Comparison of ENCODE assay signal across 12 cellular contexts in genomic region chr9:95778957-95779356, GRCh38.
DNase-seq lines count a peak whose midpoint lies in the region; ATAC-seq and TF ChIP-seq lines count a peak whose summit lies in the region.
"Had no signal": no experiment of that assay in that cellular context is flagged by ENCODE, and none has a peak within 500 bp of the region (broad histone marks: within the 10 kb centered on the region; RNA-seq: fewer than 3 reads in every experiment).

No MANE protein-coding gene starts in this region.

- H3K4me1 ChIP-seq in right cardiac atrium (ENCODE audit: control insufficient read depth, insufficient read depth, low read length) (no peaks in the 10 kb centered on the region), upper lobe of right lung (no peaks in the 10 kb centered on the region)

- H3K27ac Mint-ChIP-seq in activated CD4-positive, alpha-beta T cell treated with anti-CD3 and anti-CD28 coated beads for 36 hours: no peak overlapping the region
- H3K27ac Mint-ChIP-seq: activated CD4-positive, alpha-beta memory T cell treated with anti-CD3 and anti-CD28 coated beads for 36 hours; activated naive CD4-positive, alpha-beta T cell treated with anti-CD3 and anti-CD28 coated beads, Interleukin-2, amount 10 ng/mL, durations not matched to agents 7 days and 5 days had no signal

- no peaks in the 10 kb centered on the region for H3K4me1 Mint-ChIP-seq in activated CD4-positive, alpha-beta T cell treated with anti-CD3 and anti-CD28 coated beads for 36 hours
- H3K4me1 Mint-ChIP-seq: activated naive CD4-positive, alpha-beta T cell treated with anti-CD3 and anti-CD28 coated beads, Interleukin-2, amount 10 ng/mL, durations not matched to agents 7 days and 5 days had no signal

- no peak overlapping the region for H3K4me3 Mint-ChIP-seq in activated CD4-positive, alpha-beta T cell treated with anti-CD3 and anti-CD28 coated beads for 36 hours
- H3K4me3 Mint-ChIP-seq: activated CD4-positive, alpha-beta memory T cell treated with anti-CD3 and anti-CD28 coated beads for 36 hours; activated naive CD4-positive, alpha-beta T cell treated with anti-CD3 and anti-CD28 coated beads, Interleukin-2, amount 10 ng/mL, durations not matched to agents 7 days and 5 days had no signal

- peak; percentile 23 to 30 for DNase-seq in SHP77 (lab: John Stamatoyannopoulos, UW)
- DNase-seq in SHP77 treated with DMSO at 0.1 percent for 48 hours (lab: John Stamatoyannopoulos, UW): no peak
- DNase-seq in astrocyte of the spinal cord (ENCODE audit: low read depth, low spot score): peak; percentile 56
- peak; percentile 71 to 82 (median 80) for DNase-seq in right cardiac atrium
- DNase-seq in upper lobe of right lung: no peak
- DNase-seq in activated CD4-positive, alpha-beta T cell treated with anti-CD3 and anti-CD28 coated beads for 36 hours: no peak
- DNase-seq: activated CD4-positive, alpha-beta memory T cell treated with anti-CD3 and anti-CD28 coated beads for 36 hours; activated naive CD4-positive, alpha-beta T cell treated with anti-CD3 and anti-CD28 coated beads, Interleukin-2, amount 10 ng/mL, durations not matched to agents 7 days and 5 days; NCI-H1436 had no signal

- ATAC-seq in right cardiac atrium: peak; percentile 51 to 66
- ATAC-seq in upper lobe of right lung: peak; percentile 55
- ATAC-seq in GM18858 (IDR thresholded peaks at IDR 0.05; ENCODE audit: unreplicated experiment): no peak
- ATAC-seq in activated CD4-positive, alpha-beta T cell treated with anti-CD3 and anti-CD28 coated beads for 36 hours: no peak
- ATAC-seq in GM18520 (IDR thresholded peaks at IDR 0.05; ENCODE audit: unreplicated experiment): no peak

- H3K27me3 ChIP-seq in right cardiac atrium (ENCODE audit: control insufficient read depth, insufficient read depth) (no peaks in the 10 kb centered on the region), upper lobe of right lung (no peaks in the 10 kb centered on the region)

- POLR2A ChIA-PET in activated CD4-positive, alpha-beta T cell treated with anti-CD3 and anti-CD28 coated beads for 36 hours (lab: Charles Lee): no interaction called here

- in situ Hi-C loops in astrocyte of the spinal cord (cut with HindIII; ENCODE audit: low sequenced_read_pairs): no loop called here

- CTCF ChIA-PET in activated CD4-positive, alpha-beta T cell treated with anti-CD3 and anti-CD28 coated beads for 36 hours (lab: Charles Lee): interaction anchor here (0.7 kb wide), 1 partner anchor 251 kb away, joined by 3 read pairs; no protein-coding TSS in a partner anchor

- H3K9me3 ChIP-seq in right cardiac atrium (ENCODE audit: control insufficient read depth, low read length) (no peaks in the 10 kb centered on the region), upper lobe of right lung (no peaks in the 10 kb centered on the region)
- H3K9me3 ChIP-seq: thoracic aorta had no signal

- H3K36me3 Mint-ChIP-seq in activated CD4-positive, alpha-beta T cell treated with anti-CD3 and anti-CD28 coated beads for 36 hours (ENCODE audit: low read depth): no peaks in the 10 kb centered on the region
- H3K36me3 Mint-ChIP-seq: activated CD4-positive, alpha-beta memory T cell treated with anti-CD3 and anti-CD28 coated beads for 36 hours; activated naive CD4-positive, alpha-beta T cell treated with anti-CD3 and anti-CD28 coated beads, Interleukin-2, amount 10 ng/mL, durations not matched to agents 7 days and 5 days had no signal

- no peaks in the 10 kb centered on the region for H3K36me3 ChIP-seq in upper lobe of right lung
- H3K36me3 ChIP-seq: thoracic aorta had no signal

- TF ChIP-seq CTCF in astrocyte of the spinal cord (IDR thresholded peaks at IDR 0.05; ENCODE audit: low read depth, low read length) (no peak), upper lobe of right lung (IDR thresholded peaks at IDR 0.05) (no peak)

- H3K27me3 Mint-ChIP-seq in activated CD4-positive, alpha-beta T cell treated with anti-CD3 and anti-CD28 coated beads for 36 hours: no peaks in the 10 kb centered on the region
- H3K27me3 Mint-ChIP-seq: activated CD4-positive, alpha-beta memory T cell treated with anti-CD3 and anti-CD28 coated beads for 36 hours had no signal

- WGBS in right cardiac atrium: 67% methylated on average over 3 of the region's 3 CpGs

- no peak overlapping the region for H3K4me3 ChIP-seq in astrocyte of the spinal cord (ENCODE audit: low read depth, low read length)
- H3K4me3 ChIP-seq in right cardiac atrium (ENCODE audit: low read length): no peak overlapping the region
- no peak overlapping the region for H3K4me3 ChIP-seq in upper lobe of right lung
- H3K4me3 ChIP-seq: thoracic aorta had no signal

- H3K27ac ChIP-seq in right cardiac atrium (ENCODE audit: low read length): no peak overlapping the region
- no peak overlapping the region for H3K27ac ChIP-seq in upper lobe of right lung
- H3K27ac ChIP-seq: thoracic aorta had no signal

- intact Hi-C loops in right cardiac atrium (cut with DNase I) (no loop called here), upper lobe of right lung (cut with DNase I) (no loop called here)
- intact Hi-C loops in activated CD4-positive, alpha-beta T cell treated with anti-CD3 and anti-CD28 coated beads for 36 hours (cut with DNase I, micrococcal nuclease): no loop called here

- H3K9me3 Mint-ChIP-seq in activated CD4-positive, alpha-beta T cell treated with anti-CD3 and anti-CD28 coated beads for 36 hours (ENCODE audit: low read depth): no peaks in the 10 kb centered on the region
- H3K9me3 Mint-ChIP-seq: activated CD4-positive, alpha-beta memory T cell treated with anti-CD3 and anti-CD28 coated beads for 36 hours; activated naive CD4-positive, alpha-beta T cell treated with anti-CD3 and anti-CD28 coated beads, Interleukin-2, amount 10 ng/mL, durations not matched to agents 7 days and 5 days had no signal

Comparison
In these comparisons a context has a peak if more than half of its experiments do, and no peak if none do; other contexts are left out.
1. DNase-seq: peak in SHP77 (2 of 2), astrocyte of the spinal cord (single experiment) and right cardiac atrium (3 of 3); none in SHP77 treated with DMSO at 0.1 percent for 48 hours (single experiment), upper lobe of right lung (single experiment) and activated CD4-positive, alpha-beta T cell treated with anti-CD3 and anti-CD28 coated beads for 36 hours (single experiment).
2. ATAC-seq: peak in right cardiac atrium (2 of 2) and upper lobe of right lung (single experiment); none in GM18858 (single experiment), activated CD4-positive, alpha-beta T cell treated with anti-CD3 and anti-CD28 coated beads for 36 hours (single experiment) and GM18520 (single experiment).